In genomic region chr4:15964159-15964558, GRCh38 we compare ENCODE assay signal across 11 cellular contexts. TPM values are rescaled to one million over a fixed set of nuclear protein-coding genes. Genes with fewer than 3 reads are reported as not detected.
DNase-seq lines count a peak whose midpoint lies in the region; ATAC-seq and TF ChIP-seq lines count a peak whose summit lies in the region.
"Had no signal": no experiment of that assay in that cellular context is flagged by ENCODE, and none has a peak within 500 bp of the region (broad histone marks: within the 10 kb centered on the region; RNA-seq: fewer than 3 reads in every experiment).

No MANE protein-coding gene starts in this region.

- no peaks in the 10 kb centered on the region for H3F3A ChIP-seq in MM.1S (ENCODE audit: insufficient read depth, low read length)

- no peaks in the 10 kb centered on the region for H3K27me3 Mint-ChIP-seq in Calu3 (ENCODE audit: unreplicated experiment)
- peaks cover 25% of the 10 kb centered on the region for H3K27me3 Mint-ChIP-seq in HFFc6 (ENCODE audit: insufficient read depth)
- H3K27me3 Mint-ChIP-seq in activated CD8-positive, alpha-beta T cell treated with anti-CD3 and anti-CD28 coated beads for 36 hours = peaks cover 4% of the 10 kb centered on the region

- H3K4me3 Mint-ChIP-seq in Calu3 (ENCODE audit: low read depth, unreplicated experiment) (no peak overlapping the region), HFFc6 (no peak overlapping the region)
- H3K4me3 Mint-ChIP-seq in activated CD8-positive, alpha-beta T cell treated with anti-CD3 and anti-CD28 coated beads for 36 hours = no peak overlapping the region

- H3K36me3 Mint-ChIP-seq in Calu3 (ENCODE audit: insufficient read depth, unreplicated experiment) (no peaks in the 10 kb centered on the region), HFFc6 (ENCODE audit: low read depth) (no peaks in the 10 kb centered on the region)
- no peaks in the 10 kb centered on the region for H3K36me3 Mint-ChIP-seq in activated CD8-positive, alpha-beta T cell treated with anti-CD3 and anti-CD28 coated beads for 36 hours (ENCODE audit: low read depth)

- H3K4me1 Mint-ChIP-seq in Calu3 (ENCODE audit: low read depth, unreplicated experiment) = no peaks in the 10 kb centered on the region
- no peaks in the 10 kb centered on the region for H3K4me1 Mint-ChIP-seq in HFFc6 (ENCODE audit: low read depth)
- peaks cover 33% of the 10 kb centered on the region for H3K4me1 Mint-ChIP-seq in activated CD8-positive, alpha-beta T cell treated with anti-CD3 and anti-CD28 coated beads for 36 hours (ENCODE audit: low read depth)

- intact Hi-C loops in Calu3 (cut with micrococcal nuclease; ENCODE audit: unreplicated experiment) = no loop called here
- intact Hi-C loops in activated CD8-positive, alpha-beta T cell treated with anti-CD3 and anti-CD28 coated beads for 36 hours (cut with micrococcal nuclease) = no loop called here
- intact Hi-C loops in mammary epithelial cell (cut with micrococcal nuclease) = no loop called here

- H3K4me3 ChIP-seq in MM.1S (ENCODE audit: low read length) (no peak overlapping the region), mammary epithelial cell (replicated peaks in 1 of 3; ENCODE audit: insufficient read depth in 1 of 3, low read depth in 2 of 3, low read length in 3 of 3) (no peak overlapping the region)

- POLR2A ChIA-PET in activated CD8-positive, alpha-beta T cell treated with anti-CD3 and anti-CD28 coated beads for 36 hours (lab: Charles Lee) = no interaction called here

- H3K27ac ChIP-seq in MM.1S (ENCODE audit: low read length) (no peak overlapping the region), mammary epithelial cell (ENCODE audit: insufficient read depth, low read depth, low read length) (no peak overlapping the region)

- no peak for TF ChIP-seq CTCF in Calu3 (IDR thresholded peaks at IDR 0.05; ENCODE audit: unreplicated experiment)
- TF ChIP-seq CTCF in HFFc6 (IDR thresholded peaks at IDR 0.05) = peak; percentile 9; the same call in 1 of the 2 replicates
- TF ChIP-seq CTCF in activated CD8-positive, alpha-beta T cell treated with anti-CD3 and anti-CD28 coated beads for 36 hours (IDR thresholded peaks at IDR 0.05) = peak; percentile 16
- TF ChIP-seq CTCF in MM.1S (IDR thresholded peaks at IDR 0.05; ENCODE audit: low read length) = no peak
- TF ChIP-seq CTCF in mammary epithelial cell (conservative IDR thresholded peaks at IDR 0.05 in 1 of 2, IDR thresholded peaks at IDR 0.05 in 1 of 2; ENCODE audit: extremely low read depth in 1 of 2, insufficient read depth in 1 of 2, low read depth in 1 of 2, low read length in 2 of 2) = peak in 1 of 2 donors; percentile 22

- DNase-seq in Calu3 (peak; percentile 6), HFFc6 (no peak), iPS-NIHi7 (ENCODE audit: extremely low spot score) (peak; percentile 62), MM.1S (no peak), mammary epithelial cell (no peak)
- peak; percentile 20 for DNase-seq in activated CD8-positive, alpha-beta T cell treated with anti-CD3 and anti-CD28 coated beads for 36 hours
- no peak for DNase-seq in stimulated activated CD4-positive, alpha-beta T cell treated with anti-CD3 and anti-CD28 coated beads, Interleukin-15, amount 100 ng/mL, for 24 hours
- DNase-seq: NCI-H446, right cardiac atrium had no signal

- H3K9me2 ChIP-seq in MM.1S (replicated peaks; ENCODE audit: insufficient read depth, low read length) = no peaks in the 10 kb centered on the region

- H2AFZ ChIP-seq in MM.1S (ENCODE audit: low read length) (no peak overlapping the region), mammary epithelial cell (ENCODE audit: low read depth, low read length) (no peak overlapping the region)

- H3K36me3 ChIP-seq in MM.1S (replicated peaks; ENCODE audit: insufficient read depth, low read length) (no peaks in the 10 kb centered on the region), mammary epithelial cell (ENCODE audit: insufficient read depth, low read length) (no peaks in the 10 kb centered on the region)

- no peaks in the 10 kb centered on the region for H4K20me1 ChIP-seq in MM.1S (ENCODE audit: insufficient read depth, low read length)
- no peaks in the 10 kb centered on the region for H4K20me1 ChIP-seq in mammary epithelial cell (ENCODE audit: insufficient read depth, low read length)

- no peaks in the 10 kb centered on the region for H3K9me3 Mint-ChIP-seq in Calu3 (ENCODE audit: low read depth, unreplicated experiment)
- no peaks in the 10 kb centered on the region for H3K9me3 Mint-ChIP-seq in HFFc6
- H3K9me3 Mint-ChIP-seq in activated CD8-positive, alpha-beta T cell treated with anti-CD3 and anti-CD28 coated beads for 36 hours = peaks cover 6% of the 10 kb centered on the region

- WGBS in mammary epithelial cell (ENCODE audit: low coverage, missing lambda C conversion rate) = 77% methylated on average over 5 of the region's 5 CpGs

- in situ Hi-C loops in mammary epithelial cell (cut with MboI; ENCODE audit: low sequenced_read_pairs in 2 of 2) = loop anchor here (25.0 kb wide), 1 partner anchor 477 kb away; no protein-coding TSS in a partner anchor

- H3K27ac Mint-ChIP-seq in Calu3 (ENCODE audit: unreplicated experiment) (no peak overlapping the region), HFFc6 (no peak overlapping the region)
- H3K27ac Mint-ChIP-seq in activated CD8-positive, alpha-beta T cell treated with anti-CD3 and anti-CD28 coated beads for 36 hours = peak overlapping the region; percentile 82

- H3K4me2 ChIP-seq in MM.1S (ENCODE audit: low read depth, low read length) = no peak overlapping the region
- H3K4me2 ChIP-seq in mammary epithelial cell (ENCODE audit: insufficient read depth, low read depth, low read length) = no peak overlapping the region

- H3K79me2 ChIP-seq in MM.1S (ENCODE audit: low read length) (no peaks in the 10 kb centered on the region), mammary epithelial cell (ENCODE audit: insufficient read depth, low read length) (no peaks in the 10 kb centered on the region)

- BruUV-seq in Calu3 (replicated peaks; lab: Mats Ljungman, UMichigan) = no TSS peak
- BruUV-seq in mammary epithelial cell (replicated peaks; lab: Mats Ljungman, UMichigan) = no TSS peak

- dilution Hi-C loops in mammary epithelial cell (cut with HindIII; ENCODE audit: low sequenced_read_pairs) = no loop called here

- no peaks in the 10 kb centered on the region for H3K4me1 ChIP-seq in MM.1S (ENCODE audit: low read length)
- H3K4me1 ChIP-seq in mammary epithelial cell (ENCODE audit: insufficient read depth, low read length) = no peaks in the 10 kb centered on the region

- no peaks in the 10 kb centered on the region for H3K9me3 ChIP-seq in MM.1S (replicated peaks; ENCODE audit: insufficient read depth, low read length)
- no peaks in the 10 kb centered on the region for H3K9me3 ChIP-seq in mammary epithelial cell (replicated peaks; ENCODE audit: insufficient read depth, low read length)

- ATAC-seq in activated CD8-positive, alpha-beta T cell treated with anti-CD3 and anti-CD28 coated beads for 36 hours = no peak
- ATAC-seq in HG03565 (IDR thresholded peaks at IDR 0.05; ENCODE audit: unreplicated experiment) = no peak

- H3K9ac ChIP-seq in MM.1S (ENCODE audit: low read length) = no peak overlapping the region
- no peak overlapping the region for H3K9ac ChIP-seq in mammary epithelial cell (ENCODE audit: insufficient read depth, low read length)

- H3K27me3 ChIP-seq in MM.1S (replicated peaks; ENCODE audit: insufficient read depth, low read length) = no peaks in the 10 kb centered on the region
- no peaks in the 10 kb centered on the region for H3K27me3 ChIP-seq in mammary epithelial cell (ENCODE audit: insufficient read depth, low read length)

- CTCF ChIA-PET in Calu3 (lab: Charles Lee) (interaction anchor here (1.1 to 1.9 kb wide), 2 partner anchors 158 to 300 kb away, joined by 5 to 6 read pairs; no protein-coding TSS in a partner anchor), mammary epithelial cell (lab: Charles Lee; ENCODE audit: low non-redundant PET) (no interaction called here)
- CTCF ChIA-PET in activated CD8-positive, alpha-beta T cell treated with anti-CD3 and anti-CD28 coated beads for 36 hours (lab: Charles Lee) = interaction anchor here (0.6 to 4.8 kb wide), 11 partner anchors 32 to 309 kb away, joined by 3 to 50 read pairs (median 5); no protein-coding TSS in a partner anchor

RNA-seq across cellular contexts. Expression of gene FGFBP2, which starts 1.2 kb away (rescaled TPM):
- not detected in 2 replicates for total RNA-seq in Calu3 (2022)
- not detected for total RNA-seq in HFFc6 (2021; fragmentation: NEBNext Ultra II Directional; extraction: Animal tissue kit (Norgen Biotek cat#: 25700))
- total RNA-seq in activated CD8-positive, alpha-beta T cell treated with anti-CD3 and anti-CD28 coated beads for 36 hours = 1 to 10 TPM; 6.3 to 8.2 TPM
- not detected for total RNA-seq in mammary epithelial cell
- 0.20 TPM for polyA plus RNA-seq in mammary epithelial cell
- not detected for polyA minus RNA-seq in mammary epithelial cell

RNA-seq across cellular contexts. Expression of gene FGFBP1, which starts 25.6 kb away (rescaled TPM):
- total RNA-seq in Calu3 (2022) (5.0 and 8.4 TPM in 2 replicates), mammary epithelial cell (100 to 1,000 TPM in 1 of 2 donors, under 1 TPM in 1; 0.83 to 223 TPM)
- total RNA-seq in HFFc6 (2021; fragmentation: NEBNext Ultra II Directional; extraction: Animal tissue kit (Norgen Biotek cat#: 25700)) = not detected
- not detected for total RNA-seq in activated CD8-positive, alpha-beta T cell treated with anti-CD3 and anti-CD28 coated beads for 36 hours
- 1,208 TPM for polyA plus RNA-seq in mammary epithelial cell
- 499 TPM for polyA minus RNA-seq in mammary epithelial cell
- total RNA-seq: myocyte had no signal
- polyA plus RNA-seq: right cardiac atrium had no signal

Comparison
In these comparisons a context has a peak if more than half of its experiments do, and no peak if none do; other contexts are left out.
1. DNase-seq: peak in Calu3 (single experiment), activated CD8-positive, alpha-beta T cell treated with anti-CD3 and anti-CD28 coated beads for 36 hours (single experiment) and iPS-NIHi7 (single experiment); none in HFFc6 (single experiment), MM.1S (single experiment), stimulated activated CD4-positive, alpha-beta T cell treated with anti-CD3 and anti-CD28 coated beads, Interleukin-15, amount 100 ng/mL, for 24 hours (single experiment) and mammary epithelial cell (single experiment).
2. CTCF ChIP-seq: peak in HFFc6 (single experiment) and activated CD8-positive, alpha-beta T cell treated with anti-CD3 and anti-CD28 coated beads for 36 hours (single experiment); none in Calu3 (single experiment) and MM.1S (single experiment).